ENCODE assay signal across 12 cellular contexts in genomic region chr20:16475225-16475624, GRCh38.
A peak's percentile ranks its signal among the peaks of the same experiment; 100 is the strongest.
DNase-seq lines count a peak whose midpoint lies in the region; ATAC-seq and TF ChIP-seq lines count a peak whose summit lies in the region.
"Had no signal": no experiment of that assay in that cellular context is flagged by ENCODE, and none has a peak within 500 bp of the region (broad histone marks: within the 10 kb centered on the region; RNA-seq: fewer than 3 reads in every experiment).

No MANE protein-coding gene starts in this region.

- H3K9ac ChIP-seq in fibroblast of lung (ENCODE audit: insufficient read depth, low read length), result no peak overlapping the region

- peak overlapping the region; percentile 46 for H3K4me2 ChIP-seq in fibroblast of lung (ENCODE audit: extremely low read depth, insufficient read depth, low read length)

- no peaks in the 10 kb centered on the region for H4K20me1 ChIP-seq in fibroblast of lung (ENCODE audit: control insufficient read depth, extremely low read depth, insufficient read depth, low read length)
- H4K20me1 ChIP-seq: BLaER1 treated with 17β-estradiol and CSF1 and Interleukin-3, amounts not matched to agents 10 nM and 100 nM had no signal

- peaks cover 13 to 25% of the 10 kb centered on the region in 2 donors for H3K36me3 Mint-ChIP-seq in stimulated activated naive B cell treated with anti-CD40 and anti-IgM and Interleukin-4, amounts not matched to agents 10 μg/mL and 1 μg/mL and 100 μg/mL, for 72 hours
- no peaks in the 10 kb centered on the region for H3K36me3 Mint-ChIP-seq in stimulated activated effector memory CD8-positive, alpha-beta T cell treated with anti-CD3 and anti-CD28 coated beads, Interleukin-12 subunit alpha, Interleukin-12 subunit beta, amount 100 ng/mL, for 72 hours

- H2AFZ ChIP-seq in fibroblast of lung (ENCODE audit: low read length), result no peak overlapping the region

- H3K27ac Mint-ChIP-seq in stimulated activated naive B cell treated with anti-CD40 and anti-IgM and Interleukin-4, amounts not matched to agents 10 μg/mL and 1 μg/mL and 100 μg/mL, for 72 hours, result no peak overlapping the region
- no peak overlapping the region for H3K27ac Mint-ChIP-seq in stimulated activated effector memory CD8-positive, alpha-beta T cell treated with anti-CD3 and anti-CD28 coated beads, Interleukin-12 subunit alpha, Interleukin-12 subunit beta, amount 100 ng/mL, for 72 hours

- no peak for ATAC-seq in HG03159 (IDR thresholded peaks at IDR 0.05; ENCODE audit: unreplicated experiment)
- no peak for ATAC-seq in stimulated activated naive B cell treated with anti-CD40 and anti-IgM and Interleukin-4, amounts not matched to agents 10 μg/mL and 1 μg/mL and 100 μg/mL, for 72 hours (replicated peaks)
- ATAC-seq in stimulated activated effector memory CD8-positive, alpha-beta T cell treated with anti-CD3 and anti-CD28 coated beads, Interleukin-12 subunit alpha, Interleukin-12 subunit beta, amount 100 ng/mL, for 72 hours, result no peak

- no peaks in the 10 kb centered on the region for H3K9me3 ChIP-seq in fibroblast of lung (ENCODE audit: control insufficient read depth, insufficient read depth, low read depth, low read length)
- H3K9me3 ChIP-seq: left ventricle myocardium inferior, SJSA1 had no signal

- H3K4me1 Mint-ChIP-seq in stimulated activated naive B cell treated with anti-CD40 and anti-IgM and Interleukin-4, amounts not matched to agents 10 μg/mL and 1 μg/mL and 100 μg/mL, for 72 hours, result peaks cover 10 to 30% of the 10 kb centered on the region in 2 donors
- no peaks in the 10 kb centered on the region for H3K4me1 Mint-ChIP-seq in stimulated activated effector memory CD8-positive, alpha-beta T cell treated with anti-CD3 and anti-CD28 coated beads, Interleukin-12 subunit alpha, Interleukin-12 subunit beta, amount 100 ng/mL, for 72 hours

- DNase-seq in DMS53 treated with DMSO at 0.1 percent for 48 hours (lab: John Stamatoyannopoulos, UW; ENCODE audit: unreplicated experiment) (peak; percentile 47), NCI-H510A treated with DMSO at 0.1 percent for 48 hours (lab: John Stamatoyannopoulos, UW) (peak; percentile 88), fibroblast of lung (ENCODE audit: low read depth in 2 of 2) (peak; percentile 50 to 66), pons (ENCODE audit: low spot score) (peak; percentile 26), cerebellum (ENCODE audit: low spot score) (no peak)
- no peak for DNase-seq in stimulated activated naive B cell treated with anti-CD40 and anti-IgM and Interleukin-4, amounts not matched to agents 10 μg/mL and 1 μg/mL and 100 μg/mL, for 72 hours
- no peak for DNase-seq in stimulated activated effector memory CD8-positive, alpha-beta T cell treated with anti-CD3 and anti-CD28 coated beads, Interleukin-12 subunit alpha, Interleukin-12 subunit beta, amount 100 ng/mL, for 72 hours (ENCODE audit: low spot score in 2 of 2)
- DNase-seq: left ventricle myocardium inferior had no signal

- no peaks in the 10 kb centered on the region for H3K4me1 ChIP-seq in fibroblast of lung (ENCODE audit: control insufficient read depth, extremely low read depth, insufficient read depth, low read length)
- H3K4me1 ChIP-seq: SJSA1 had no signal

- no peak overlapping the region for H3K27ac ChIP-seq in fibroblast of lung (ENCODE audit: insufficient read depth, low read length)
- H3K27ac ChIP-seq: BLaER1 treated with 17β-estradiol and CSF1 and Interleukin-3, amounts not matched to agents 10 nM and 100 nM; foreskin keratinocyte; left ventricle myocardium inferior; SJSA1 had no signal

- no peaks in the 10 kb centered on the region for H3K27me3 ChIP-seq in fibroblast of lung (ENCODE audit: control insufficient read depth, insufficient read depth, low read length)
- H3K27me3 ChIP-seq: BLaER1 treated with 17β-estradiol and CSF1 and Interleukin-3, amounts not matched to agents 10 nM and 100 nM; foreskin keratinocyte; SJSA1 had no signal

- peaks cover 3 to 6% of the 10 kb centered on the region in 2 donors for H3K9me3 Mint-ChIP-seq in stimulated activated naive B cell treated with anti-CD40 and anti-IgM and Interleukin-4, amounts not matched to agents 10 μg/mL and 1 μg/mL and 100 μg/mL, for 72 hours
- no peaks in the 10 kb centered on the region for H3K9me3 Mint-ChIP-seq in stimulated activated effector memory CD8-positive, alpha-beta T cell treated with anti-CD3 and anti-CD28 coated beads, Interleukin-12 subunit alpha, Interleukin-12 subunit beta, amount 100 ng/mL, for 72 hours

- TF ChIP-seq CTCF in fibroblast of lung (conservative IDR thresholded peaks at IDR 0.05 in 1 of 2, IDR thresholded peaks at IDR 0.05 in 1 of 2; ENCODE audit: low read depth in 1 of 2, low read length in 2 of 2), result no peak

- no peaks in the 10 kb centered on the region for H3K36me3 ChIP-seq in fibroblast of lung (ENCODE audit: control insufficient read depth, insufficient read depth, low read length)
- H3K36me3 ChIP-seq: SJSA1 had no signal

- H3K27me3 Mint-ChIP-seq in stimulated activated naive B cell treated with anti-CD40 and anti-IgM and Interleukin-4, amounts not matched to agents 10 μg/mL and 1 μg/mL and 100 μg/mL, for 72 hours, result no peaks in the 10 kb centered on the region

- no peak overlapping the region for H3K4me3 Mint-ChIP-seq in stimulated activated naive B cell treated with anti-CD40 and anti-IgM and Interleukin-4, amounts not matched to agents 10 μg/mL and 1 μg/mL and 100 μg/mL, for 72 hours
- no peak overlapping the region for H3K4me3 Mint-ChIP-seq in stimulated activated effector memory CD8-positive, alpha-beta T cell treated with anti-CD3 and anti-CD28 coated beads, Interleukin-12 subunit alpha, Interleukin-12 subunit beta, amount 100 ng/mL, for 72 hours

- H3K4me3 ChIP-seq in fibroblast of lung (replicated peaks in 1 of 4; ENCODE audit: control extremely low read depth in 1 of 4, insufficient read depth in 1 of 4, low read depth in 3 of 4, low read length in 4 of 4), result no peak overlapping the region
- H3K4me3 ChIP-seq: BLaER1 treated with 17β-estradiol and CSF1 and Interleukin-3, amounts not matched to agents 10 nM and 100 nM; left ventricle myocardium inferior; SJSA1 had no signal

- no peaks in the 10 kb centered on the region for H3K79me2 ChIP-seq in fibroblast of lung (ENCODE audit: control insufficient read depth, insufficient read depth, low read length)

Comparison
In these comparisons a context has a peak if more than half of its experiments do, and no peak if none do; other contexts are left out.
1. DNase-seq: peak in DMS53 treated with DMSO at 0.1 percent for 48 hours (single experiment), NCI-H510A treated with DMSO at 0.1 percent for 48 hours (single experiment), fibroblast of lung (2 of 2) and pons (single experiment); none in cerebellum (single experiment), stimulated activated naive B cell treated with anti-CD40 and anti-IgM and Interleukin-4, amounts not matched to agents 10 μg/mL and 1 μg/mL and 100 μg/mL, for 72 hours (single experiment) and stimulated activated effector memory CD8-positive, alpha-beta T cell treated with anti-CD3 and anti-CD28 coated beads, Interleukin-12 subunit alpha, Interleukin-12 subunit beta, amount 100 ng/mL, for 72 hours (0 of 2).